In genomic region chr2:240323601-240324291, GRCh38 we compare ENCODE assay signal across 29 cellular contexts.
"Had no signal": no experiment of that assay in that cellular context is flagged by ENCODE, and none has a peak within 500 bp of the region (broad histone marks: within the 10 kb centered on the region; RNA-seq: fewer than 3 reads in every experiment).

No MANE protein-coding gene starts in this region.

- H3K27me3 ChIP-seq: adrenal gland, body of pancreas, cardiac muscle cell, esophagus squamous epithelium, upper lobe of left lung had no signal

- H3K4me1 ChIP-seq: adrenal gland, upper lobe of left lung had no signal

- DNase-seq: activated CD4-positive, alpha-beta memory T cell treated with anti-CD3 and anti-CD28 coated beads, Interleukin-2, amount 10 ng/mL, durations not matched to agents 7 days and 5 days; activated CD4-positive, alpha-beta T cell treated with anti-CD3 and anti-CD28 coated beads, Interleukin-2, amount 10 ng/mL, durations not matched to agents 24 days and 14 days; activated CD4-positive, CD25-positive, alpha-beta regulatory T cell treated with anti-CD3 and anti-CD28 coated beads, Interleukin-2, amount 50 U/mL, for 72 hours; activated naive CD4-positive, alpha-beta T cell treated with Interleukin-2 at 50 U/mL for 16 hours; activated naive CD8-positive, alpha-beta T cell treated with anti-CD3 and anti-CD28 coated beads for 36 hours; activated T-cell treated with anti-CD3 and anti-CD28 coated beads, Interleukin-2, amount 50 U/mL, for 48 hours; aorta; body of pancreas; cortex of kidney; esophagus squamous epithelium; foreskin melanocyte; heart right ventricle; naive B cell; retina; stimulated activated CD4-positive, alpha-beta T cell treated with anti-CD3 and anti-CD28 coated beads, Interleukin-12 subunit alpha, Interleukin-12 subunit beta, amount 100 ng/mL, for 4 hours; stimulated activated CD4-positive, alpha-beta T cell treated with anti-CD3 and anti-CD28 coated beads, Interleukin-4, amount 100 ng/mL, for 1 hour; T-helper 2 cell; upper lobe of left lung had no signal

- H3K4me3 Mint-ChIP-seq: activated CD4-positive, alpha-beta memory T cell treated with anti-CD3 and anti-CD28 coated beads, Interleukin-2, amount 10 ng/mL, durations not matched to agents 7 days and 5 days; activated CD4-positive, alpha-beta T cell treated with anti-CD3 and anti-CD28 coated beads, Interleukin-2, amount 10 ng/mL, durations not matched to agents 24 days and 14 days; activated naive CD8-positive, alpha-beta T cell treated with anti-CD3 and anti-CD28 coated beads for 36 hours; mesothelial cell of epicardium; naive B cell; neural crest cell; stimulated activated naive CD8-positive, alpha-beta T cell treated with anti-CD3 and anti-CD28 coated beads, Interleukin-15, Interleukin-2, amounts not matched to agents 100 ng/mL and 50 ng/mL, for 24 hours had no signal

- H3K36me3 ChIP-seq: adrenal gland, cardiac muscle cell, esophagus squamous epithelium, heart right ventricle, upper lobe of left lung had no signal

- H3K9me3 Mint-ChIP-seq: activated CD4-positive, alpha-beta memory T cell treated with anti-CD3 and anti-CD28 coated beads, Interleukin-2, amount 10 ng/mL, durations not matched to agents 7 days and 5 days; activated CD4-positive, alpha-beta T cell treated with anti-CD3 and anti-CD28 coated beads, Interleukin-2, amount 10 ng/mL, durations not matched to agents 24 days and 14 days; activated naive CD8-positive, alpha-beta T cell treated with anti-CD3 and anti-CD28 coated beads for 36 hours; activated T-helper 2 cell treated with anti-CD3 and anti-CD28 coated beads, Interferon-gamma antibody, Interleukin-2, Interleukin-4, amounts not matched to agents 10 μg/mL and 5 μg/mL and 100 μg/mL, durations not matched to agents 14 hours and 24 hours and 36 hours; mesothelial cell of epicardium; naive B cell; neural crest cell; stimulated activated naive CD8-positive, alpha-beta T cell treated with anti-CD3 and anti-CD28 coated beads, Interleukin-15, Interleukin-2, amounts not matched to agents 100 ng/mL and 50 ng/mL, for 24 hours had no signal

- ATAC-seq: body of pancreas, sciatic nerve had no signal

- FAIRE-seq: endometrium had no signal

- H3K36me3 Mint-ChIP-seq: activated naive CD8-positive, alpha-beta T cell treated with anti-CD3 and anti-CD28 coated beads for 36 hours; mesothelial cell of epicardium; naive B cell had no signal

- H3K4me3 ChIP-seq: adrenal gland, body of pancreas, cardiac muscle cell, esophagus squamous epithelium, heart right ventricle, skin epidermis, upper lobe of left lung had no signal

- H3K27ac Mint-ChIP-seq: activated CD4-positive, alpha-beta memory T cell treated with anti-CD3 and anti-CD28 coated beads, Interleukin-2, amount 10 ng/mL, durations not matched to agents 7 days and 5 days; activated CD4-positive, alpha-beta T cell treated with anti-CD3 and anti-CD28 coated beads, Interleukin-2, amount 10 ng/mL, durations not matched to agents 24 days and 14 days; activated naive CD8-positive, alpha-beta T cell treated with anti-CD3 and anti-CD28 coated beads for 36 hours; activated T-helper 2 cell treated with anti-CD3 and anti-CD28 coated beads, Interferon-gamma antibody, Interleukin-2, Interleukin-4, amounts not matched to agents 10 μg/mL and 5 μg/mL and 100 μg/mL, durations not matched to agents 14 hours and 24 hours and 36 hours; mesothelial cell of epicardium; naive B cell; progenitor cell of endocrine pancreas; stimulated activated naive CD8-positive, alpha-beta T cell treated with anti-CD3 and anti-CD28 coated beads, Interleukin-15, Interleukin-2, amounts not matched to agents 100 ng/mL and 50 ng/mL, for 24 hours had no signal

- H3K4me1 Mint-ChIP-seq: activated CD4-positive, alpha-beta memory T cell treated with anti-CD3 and anti-CD28 coated beads, Interleukin-2, amount 10 ng/mL, durations not matched to agents 7 days and 5 days; activated CD4-positive, alpha-beta T cell treated with anti-CD3 and anti-CD28 coated beads, Interleukin-2, amount 10 ng/mL, durations not matched to agents 24 days and 14 days; activated naive CD8-positive, alpha-beta T cell treated with anti-CD3 and anti-CD28 coated beads for 36 hours; naive B cell had no signal

- H3K9me3 ChIP-seq: adrenal gland, body of pancreas, esophagus squamous epithelium, heart right ventricle, upper lobe of left lung had no signal

- H3K27me3 Mint-ChIP-seq: activated CD4-positive, alpha-beta T cell treated with anti-CD3 and anti-CD28 coated beads, Interleukin-2, amount 10 ng/mL, durations not matched to agents 24 days and 14 days; activated naive CD8-positive, alpha-beta T cell treated with anti-CD3 and anti-CD28 coated beads for 36 hours; stimulated activated naive CD8-positive, alpha-beta T cell treated with anti-CD3 and anti-CD28 coated beads, Interleukin-15, Interleukin-2, amounts not matched to agents 100 ng/mL and 50 ng/mL, for 24 hours had no signal

- H3K27ac ChIP-seq: adrenal gland, body of pancreas, cardiac muscle cell, epithelial cell of prostate, heart right ventricle, upper lobe of left lung had no signal
